In genomic region chr17:63156986-63157385, GRCh38 we compare ENCODE assay signal across 25 cellular contexts.
DNase-seq lines count a peak whose midpoint lies in the region; ATAC-seq and TF ChIP-seq lines count a peak whose summit lies in the region.
"Had no signal": no experiment of that assay in that cellular context is flagged by ENCODE, and none has a peak within 500 bp of the region (broad histone marks: within the 10 kb centered on the region; RNA-seq: fewer than 3 reads in every experiment).

No MANE protein-coding gene starts in this region.

- H3K27me3 ChIP-seq in H9 (ENCODE audit: insufficient read depth, low read length) (no peaks in the 10 kb centered on the region), OCI-LY3 (ENCODE audit: low read depth, low read length) (no peaks in the 10 kb centered on the region)
- H3K27me3 ChIP-seq: BLaER1, MG63 had no signal

- peaks cover 20% of the 10 kb centered on the region in 2 experiments for H3K4me1 Mint-ChIP-seq in H9
- H3K4me1 Mint-ChIP-seq in dendritic cell treated with granulocyte-macrophage colony-stimulating factor and Interleukin-4, amounts not matched to agents 40 ng/mL and 50 ng/mL, for 4 days (ENCODE audit: low read depth), result peaks cover 12% of the 10 kb centered on the region

- no peak overlapping the region for H2BK15ac ChIP-seq in H9 (ENCODE audit: low read depth, low read length)

- H3K23ac ChIP-seq in H9 (ENCODE audit: insufficient read length, low read depth, low read length), result no peak overlapping the region

- no peak overlapping the region for H2BK12ac ChIP-seq in H9 (ENCODE audit: insufficient read length, low read depth, low read length)

- H3K4me3 Mint-ChIP-seq in H9, result no peak overlapping the region
- no peak overlapping the region for H3K4me3 Mint-ChIP-seq in dendritic cell treated with granulocyte-macrophage colony-stimulating factor and Interleukin-4, amounts not matched to agents 40 ng/mL and 50 ng/mL, for 4 days
- H3K4me3 Mint-ChIP-seq: CD4-positive, alpha-beta memory T cell; T-helper 17 cell had no signal

- H3K4me2 ChIP-seq in H9 (ENCODE audit: insufficient read depth, insufficient read length, low read length), result no peak overlapping the region
- H3K4me2 ChIP-seq in OCI-LY3 (ENCODE audit: low read length), result no peak overlapping the region
- H3K4me2 ChIP-seq: BLaER1 had no signal

- no peaks in the 10 kb centered on the region; the same call in 1 of the 2 replicates for H3K27me3 Mint-ChIP-seq in H9 (ENCODE audit: low read depth)
- H3K27me3 Mint-ChIP-seq in dendritic cell treated with granulocyte-macrophage colony-stimulating factor and Interleukin-4, amounts not matched to agents 40 ng/mL and 50 ng/mL, for 4 days, result no peaks in the 10 kb centered on the region
- H3K27me3 Mint-ChIP-seq: CD4-positive, alpha-beta memory T cell; T-helper 17 cell had no signal

- no peak overlapping the region for H3K4me3 ChIP-seq in OCI-LY3 (ENCODE audit: low read length)
- H3K4me3 ChIP-seq: BLaER1, MG63, SK-N-MC had no signal

- H3K4ac ChIP-seq in H9 (ENCODE audit: low read depth, low read length), result no peak overlapping the region

- H3K4me1 ChIP-seq in H9 (ENCODE audit: insufficient read depth, low read length) (no peaks in the 10 kb centered on the region), OCI-LY3 (ENCODE audit: low read length) (peaks cover 38% of the 10 kb centered on the region)

- no peak overlapping the region for H3K9ac ChIP-seq in H9 (ENCODE audit: extremely low read depth, insufficient read length, low read length)
- H3K9ac ChIP-seq in OCI-LY3 (ENCODE audit: low read length), result no peak overlapping the region
- H3K9ac ChIP-seq: BLaER1 had no signal

- H3K27ac Mint-ChIP-seq in H9, result peak overlapping the region in 2 of 3 experiments; percentile 8 to 35; a peak in 4 of 7 replicates
- H3K27ac Mint-ChIP-seq in dendritic cell treated with granulocyte-macrophage colony-stimulating factor and Interleukin-4, amounts not matched to agents 40 ng/mL and 50 ng/mL, for 4 days, result peak overlapping the region; percentile 33
- H3K27ac Mint-ChIP-seq: CD4-positive, alpha-beta memory T cell; T-helper 17 cell had no signal

- no peak overlapping the region for H3T11ph ChIP-seq in H9 (ENCODE audit: low read length)

- H3K79me1 ChIP-seq in H9 (ENCODE audit: insufficient read depth, low read depth, low read length, poor library complexity, severe bottlenecking), result no peaks in the 10 kb centered on the region

- no peak overlapping the region for H2AK5ac ChIP-seq in H9 (ENCODE audit: insufficient read length, low read length)

- no peak for TF ChIP-seq CTCF in H9 (conservative IDR thresholded peaks at IDR 0.05)
- no peak for TF ChIP-seq CTCF in OCI-LY3 (IDR thresholded peaks at IDR 0.05; ENCODE audit: low read depth, low read length)

- H3K36me3 Mint-ChIP-seq in H9 (ENCODE audit: insufficient read depth in 1 of 3, low read depth in 3 of 3), result no peaks in the 10 kb centered on the region
- no peaks in the 10 kb centered on the region for H3K36me3 Mint-ChIP-seq in dendritic cell treated with granulocyte-macrophage colony-stimulating factor and Interleukin-4, amounts not matched to agents 40 ng/mL and 50 ng/mL, for 4 days (ENCODE audit: low read depth)
- H3K36me3 Mint-ChIP-seq: CD4-positive, alpha-beta memory T cell had no signal

- H2BK20ac ChIP-seq in H9 (ENCODE audit: low read depth, low read length, poor library complexity, severe bottlenecking), result no peak overlapping the region

- H4K91ac ChIP-seq in H9 (ENCODE audit: insufficient read length, low read depth, low read length), result no peak overlapping the region

- no peak for ATAC-seq in HG03039 (IDR thresholded peaks at IDR 0.05; ENCODE audit: unreplicated experiment)
- ATAC-seq in HG02938 (IDR thresholded peaks at IDR 0.05; ENCODE audit: unreplicated experiment), result no peak
- ATAC-seq: T-helper 17 cell had no signal

- WGBS in H9 (ENCODE audit: extremely low coverage, insufficient read length, low lambda C conversion rate), result no CpG with 5 or more reads among the region's 1 CpG

- H3K27ac ChIP-seq in H9 (ENCODE audit: insufficient read length, low read depth, low read length) (no peak overlapping the region), OCI-LY3 (ENCODE audit: low read length) (no peak overlapping the region)
- H3K27ac ChIP-seq: BLaER1, SK-N-MC had no signal

- no peak for DNase-seq in H9
- DNase-seq in Kasumi-1 (lab: John Stamatoyannopoulos, UW), result peak; percentile 62 to 63
- no peak for DNase-seq in germinal center (ENCODE audit: low spot score)
- DNase-seq in cardiac septum (ENCODE audit: low spot score), result no peak
- DNase-seq: ACHN; CD4-positive, alpha-beta memory T cell; GOT3; IMR-90; Karpas-422; MG63; NCI-H1105 treated with DMSO at 0.1 percent for 48 hours; NCI-H2029 treated with DMSO at 0.1 percent for 48 hours; NCI-H226; NCI-H510A treated with DMSO at 0.1 percent for 48 hours; NCI-H774; NK-92 treated with Interleukin-12 subunit alpha and Interleukin-12 subunit beta, amount 100 ng/mL, for 24 hours; Right ventricle myocardium superior; SW 1271; T-helper 17 cell had no signal

- H3K56ac ChIP-seq in H9 (ENCODE audit: insufficient read length, low read depth, low read length), result no peak overlapping the region

- H3K36me3 ChIP-seq in OCI-LY3 (replicated peaks; ENCODE audit: low read depth, low read length), result no peaks in the 10 kb centered on the region
- H3K36me3 ChIP-seq: BLaER1, MG63 had no signal

- no peaks in the 10 kb centered on the region for H3K9me3 Mint-ChIP-seq in H9
- H3K9me3 Mint-ChIP-seq in dendritic cell treated with granulocyte-macrophage colony-stimulating factor and Interleukin-4, amounts not matched to agents 40 ng/mL and 50 ng/mL, for 4 days, result no peaks in the 10 kb centered on the region
- H3K9me3 Mint-ChIP-seq: CD4-positive, alpha-beta memory T cell had no signal

- H2AFZ ChIP-seq in H9 (ENCODE audit: low read length), result no peak overlapping the region
- H2AFZ ChIP-seq in OCI-LY3 (ENCODE audit: low read depth, low read length), result peak overlapping the region; percentile 59; the same call in 1 of the 2 replicates

- H2BK5ac ChIP-seq in H9 (ENCODE audit: insufficient read length, low read length), result no peak overlapping the region

- no peak overlapping the region for H3K18ac ChIP-seq in H9 (ENCODE audit: insufficient read length, low read depth, low read length)

- no peaks in the 10 kb centered on the region for H3K79me2 ChIP-seq in H9 (ENCODE audit: insufficient read depth, low read length)
- H3K79me2 ChIP-seq in OCI-LY3 (ENCODE audit: low read length), result no peaks in the 10 kb centered on the region

- no peak overlapping the region for H3K14ac ChIP-seq in H9 (ENCODE audit: insufficient read depth, low read length)

- no peak overlapping the region for H4K8ac ChIP-seq in H9 (replicated peaks; ENCODE audit: insufficient read length, low read depth, low read length)

- H2BK120ac ChIP-seq in H9 (ENCODE audit: low read depth, low read length, poor library complexity, severe bottlenecking), result no peak overlapping the region

- H3K9me3 ChIP-seq in H9 (ENCODE audit: control insufficient read depth, low read depth, low read length) (no peaks in the 10 kb centered on the region), OCI-LY3 (ENCODE audit: insufficient read depth, low read length) (no peaks in the 10 kb centered on the region)
- H3K9me3 ChIP-seq: BLaER1, MG63 had no signal

- H4K20me1 ChIP-seq in H9 (ENCODE audit: control insufficient read depth, insufficient read depth, insufficient read length) (no peaks in the 10 kb centered on the region), OCI-LY3 (ENCODE audit: insufficient read depth, low read length) (no peaks in the 10 kb centered on the region)
- H4K20me1 ChIP-seq: BLaER1 had no signal

- H3K23me2 ChIP-seq in H9 (ENCODE audit: insufficient read length, low read depth, low read length, poor library complexity, severe bottlenecking), result no peaks in the 10 kb centered on the region

- H4K5ac ChIP-seq in H9 (ENCODE audit: insufficient read length, low read depth, low read length), result no peak overlapping the region

- intact Hi-C loops in dendritic cell treated with granulocyte-macrophage colony-stimulating factor and Interleukin-4, amounts not matched to agents 40 ng/mL and 50 ng/mL, for 4 days (cut with micrococcal nuclease), result no loop called here
- intact Hi-C loops in cardiac septum (cut with DNase I), result no loop called here

Comparison
In these comparisons a context has a peak if more than half of its experiments do, and no peak if none do; other contexts are left out.
1. DNase-seq: peak in Kasumi-1 (2 of 2); none in H9 (single experiment), germinal center (single experiment) and cardiac septum (single experiment).